1 cellular context compared by ENCODE assay signal in the genomic region with DNA sequence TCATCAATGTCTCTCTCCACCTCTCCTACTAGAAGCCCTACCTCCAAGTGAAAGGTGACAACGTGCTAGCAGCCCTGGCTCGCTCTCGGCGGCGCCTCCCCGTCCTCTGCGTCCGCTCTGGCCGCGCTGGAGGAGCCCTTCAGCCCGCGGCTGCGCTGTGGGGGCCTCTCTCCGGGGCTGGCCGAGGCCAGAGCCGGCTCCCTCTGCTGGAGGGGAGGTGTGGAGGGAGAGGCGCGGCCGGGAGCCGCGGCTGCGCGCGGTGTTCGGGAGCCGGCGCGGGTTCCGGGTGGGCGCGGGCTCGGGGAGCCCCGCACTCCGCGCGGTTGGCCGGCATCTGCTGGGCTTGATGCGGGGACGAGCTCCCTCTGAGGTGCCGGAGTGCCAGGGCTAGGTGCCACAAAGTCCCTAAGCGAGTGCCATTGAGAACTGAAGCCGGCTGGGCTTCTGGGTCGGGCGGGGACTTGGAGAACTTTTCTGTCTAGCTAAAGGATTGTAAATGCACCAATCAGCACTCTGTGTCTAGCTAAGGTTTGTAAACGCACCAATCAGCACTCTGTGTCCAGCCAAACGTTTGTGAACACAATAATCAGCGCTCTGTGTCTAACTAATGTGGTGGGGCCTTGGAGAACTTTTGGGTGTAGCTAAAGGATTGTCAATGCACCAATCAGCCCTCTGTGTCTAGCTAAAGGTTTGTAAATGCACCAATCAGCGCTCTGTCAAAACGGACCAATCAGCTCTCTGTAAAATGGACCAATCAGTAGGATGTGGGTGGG.
TF ChIP-seq lines count a peak whose summit lies in the region.

No MANE protein-coding gene starts in this region.

TF ChIP-seq in K562, 482 proteins besides CTCF, POLR2A, EP300 and RAD21 (continued from another document and continues in another):
- TF ChIP-seq, protein P1, sequence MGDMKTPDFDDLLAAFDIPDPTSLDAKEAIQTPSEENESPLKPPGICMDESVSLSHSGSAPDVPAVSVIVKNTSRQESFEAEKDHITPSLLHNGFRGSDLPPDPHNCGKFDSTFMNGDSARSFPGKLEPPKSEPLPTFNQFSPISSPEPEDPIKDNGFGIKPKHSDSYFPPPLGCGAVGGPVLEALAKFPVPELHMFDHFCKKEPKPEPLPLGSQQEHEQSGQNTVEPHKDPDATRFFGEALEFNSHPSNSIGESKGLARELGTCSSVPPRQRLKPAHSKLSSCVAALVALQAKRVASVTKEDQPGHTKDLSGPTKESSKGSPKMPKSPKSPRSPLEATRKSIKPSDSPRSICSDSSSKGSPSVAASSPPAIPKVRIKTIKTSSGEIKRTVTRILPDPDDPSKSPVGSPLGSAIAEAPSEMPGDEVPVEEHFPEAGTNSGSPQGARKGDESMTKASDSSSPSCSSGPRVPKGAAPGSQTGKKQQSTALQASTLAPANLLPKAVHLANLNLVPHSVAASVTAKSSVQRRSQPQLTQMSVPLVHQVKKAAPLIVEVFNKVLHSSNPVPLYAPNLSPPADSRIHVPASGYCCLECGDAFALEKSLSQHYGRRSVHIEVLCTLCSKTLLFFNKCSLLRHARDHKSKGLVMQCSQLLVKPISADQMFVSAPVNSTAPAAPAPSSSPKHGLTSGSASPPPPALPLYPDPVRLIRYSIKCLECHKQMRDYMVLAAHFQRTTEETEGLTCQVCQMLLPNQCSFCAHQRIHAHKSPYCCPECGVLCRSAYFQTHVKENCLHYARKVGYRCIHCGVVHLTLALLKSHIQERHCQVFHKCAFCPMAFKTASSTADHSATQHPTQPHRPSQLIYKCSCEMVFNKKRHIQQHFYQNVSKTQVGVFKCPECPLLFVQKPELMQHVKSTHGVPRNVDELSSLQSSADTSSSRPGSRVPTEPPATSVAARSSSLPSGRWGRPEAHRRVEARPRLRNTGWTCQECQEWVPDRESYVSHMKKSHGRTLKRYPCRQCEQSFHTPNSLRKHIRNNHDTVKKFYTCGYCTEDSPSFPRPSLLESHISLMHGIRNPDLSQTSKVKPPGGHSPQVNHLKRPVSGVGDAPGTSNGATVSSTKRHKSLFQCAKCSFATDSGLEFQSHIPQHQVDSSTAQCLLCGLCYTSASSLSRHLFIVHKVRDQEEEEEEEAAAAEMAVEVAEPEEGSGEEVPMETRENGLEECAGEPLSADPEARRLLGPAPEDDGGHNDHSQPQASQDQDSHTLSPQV (IDR thresholded peaks at IDR 0.05), result no peak
- TF ChIP-seq MEIS2 (IDR thresholded peaks at IDR 0.05; ENCODE audit: partially characterized antibody) (peak; percentile 47), HCFC1 (IDR thresholded peaks at IDR 0.05; ENCODE audit: low read depth, low read length) (peak; percentile 58), TAF1 (IDR thresholded peaks at IDR 0.05; ENCODE audit: control insufficient read depth, extremely low read depth, insufficient read depth, low read length, severe bottlenecking) (peak; percentile 92), CCNT2 (IDR thresholded peaks at IDR 0.05; ENCODE audit: borderline replicate concordance, extremely low read depth, insufficient read length, low read depth, low read length) (peak; percentile 52), CHAMP1 (IDR thresholded peaks at IDR 0.05) (peak; percentile 79; the same call in 1 of the 2 replicates), DACH1 (IDR thresholded peaks at IDR 0.05; ENCODE audit: partially characterized antibody) (no peak), SRSF7 (optimal IDR thresholded peaks at IDR 0.05; ENCODE audit: low read depth, low read length) (no peak), CTBP1 (IDR thresholded peaks at IDR 0.05; ENCODE audit: borderline replicate concordance) (peak; percentile 61; the same call in 1 of the 2 replicates), SMAD3 (CRISPR knock-in tag; conservative IDR thresholded peaks at IDR 0.05) (no peak), ZNF3 (CRISPR knock-in tag; IDR thresholded peaks at IDR 0.05) (no peak), FOXM1 (IDR thresholded peaks at IDR 0.05; ENCODE audit: low read depth) (peak; percentile 62), FOXM1 (CRISPR knock-in tag; IDR thresholded peaks at IDR 0.05; ENCODE audit: low read depth) (no peak), U2AF1 (optimal IDR thresholded peaks at IDR 0.05; ENCODE audit: low read depth, low read length) (no peak), L3MBTL2 (IDR thresholded peaks at IDR 0.05) (peak; percentile 73), E2F6 (IDR thresholded peaks at IDR 0.05; ENCODE audit: borderline replicate concordance in 1 of 2, extremely low read depth in 1 of 2, insufficient read depth in 1 of 2, insufficient read length in 1 of 2, low read depth in 1 of 2, low read length in 1 of 2, poor library complexity in 1 of 2, severe bottlenecking in 1 of 2) (peak in 1 of 2 experiments; percentile 53), JUND (IDR thresholded peaks at IDR 0.05; ENCODE audit: borderline replicate concordance, low read depth, low read length) (peak; percentile 15; the same call in 1 of the 2 replicates), JUND (tag; IDR thresholded peaks at IDR 0.05; ENCODE audit: borderline replicate concordance, low read depth, low read length) (no peak), PBX2 (CRISPR knock-in tag; IDR thresholded peaks at IDR 0.05; ENCODE audit: low read depth) (no peak), PBX2 (tag; conservative IDR thresholded peaks at IDR 0.05; ENCODE audit: low read depth) (no peak), ERF (CRISPR knock-in tag; IDR thresholded peaks at IDR 0.05) (no peak), PHF8 (IDR thresholded peaks at IDR 0.05; ENCODE audit: borderline replicate concordance, low read length) (peak; percentile 93; the same call in 1 of the 2 replicates), ZBTB7A (IDR thresholded peaks at IDR 0.05; ENCODE audit: borderline replicate concordance, control insufficient read depth, low read depth, low read length) (peak; percentile 17; the same call in 1 of the 2 replicates), HDAC1 (IDR thresholded peaks at IDR 0.05) (peak in 1 of 2 experiments; percentile 63; a peak in 2 of 4 replicates), JUN (IDR thresholded peaks at IDR 0.05; ENCODE audit: borderline replicate concordance, low read depth, low read length) (0 out of 2 replicates have a peak, but pooled peaks have one; percentile 24), JUN (CRISPR knock-in tag; IDR thresholded peaks at IDR 0.05; ENCODE audit: borderline replicate concordance) (no peak)
- TF ChIP-seq, protein P2, sequence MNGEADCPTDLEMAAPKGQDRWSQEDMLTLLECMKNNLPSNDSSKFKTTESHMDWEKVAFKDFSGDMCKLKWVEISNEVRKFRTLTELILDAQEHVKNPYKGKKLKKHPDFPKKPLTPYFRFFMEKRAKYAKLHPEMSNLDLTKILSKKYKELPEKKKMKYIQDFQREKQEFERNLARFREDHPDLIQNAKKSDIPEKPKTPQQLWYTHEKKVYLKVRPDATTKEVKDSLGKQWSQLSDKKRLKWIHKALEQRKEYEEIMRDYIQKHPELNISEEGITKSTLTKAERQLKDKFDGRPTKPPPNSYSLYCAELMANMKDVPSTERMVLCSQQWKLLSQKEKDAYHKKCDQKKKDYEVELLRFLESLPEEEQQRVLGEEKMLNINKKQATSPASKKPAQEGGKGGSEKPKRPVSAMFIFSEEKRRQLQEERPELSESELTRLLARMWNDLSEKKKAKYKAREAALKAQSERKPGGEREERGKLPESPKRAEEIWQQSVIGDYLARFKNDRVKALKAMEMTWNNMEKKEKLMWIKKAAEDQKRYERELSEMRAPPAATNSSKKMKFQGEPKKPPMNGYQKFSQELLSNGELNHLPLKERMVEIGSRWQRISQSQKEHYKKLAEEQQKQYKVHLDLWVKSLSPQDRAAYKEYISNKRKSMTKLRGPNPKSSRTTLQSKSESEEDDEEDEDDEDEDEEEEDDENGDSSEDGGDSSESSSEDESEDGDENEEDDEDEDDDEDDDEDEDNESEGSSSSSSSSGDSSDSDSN (IDR thresholded peaks at IDR 0.05; ENCODE audit: borderline replicate concordance in 1 of 2, low read depth in 2 of 2, low read length in 2 of 2), result 0 out of 4 replicates have a peak, but pooled peaks of 1 of the 2 experiments have one; percentile 56
- TF ChIP-seq, protein P3, sequence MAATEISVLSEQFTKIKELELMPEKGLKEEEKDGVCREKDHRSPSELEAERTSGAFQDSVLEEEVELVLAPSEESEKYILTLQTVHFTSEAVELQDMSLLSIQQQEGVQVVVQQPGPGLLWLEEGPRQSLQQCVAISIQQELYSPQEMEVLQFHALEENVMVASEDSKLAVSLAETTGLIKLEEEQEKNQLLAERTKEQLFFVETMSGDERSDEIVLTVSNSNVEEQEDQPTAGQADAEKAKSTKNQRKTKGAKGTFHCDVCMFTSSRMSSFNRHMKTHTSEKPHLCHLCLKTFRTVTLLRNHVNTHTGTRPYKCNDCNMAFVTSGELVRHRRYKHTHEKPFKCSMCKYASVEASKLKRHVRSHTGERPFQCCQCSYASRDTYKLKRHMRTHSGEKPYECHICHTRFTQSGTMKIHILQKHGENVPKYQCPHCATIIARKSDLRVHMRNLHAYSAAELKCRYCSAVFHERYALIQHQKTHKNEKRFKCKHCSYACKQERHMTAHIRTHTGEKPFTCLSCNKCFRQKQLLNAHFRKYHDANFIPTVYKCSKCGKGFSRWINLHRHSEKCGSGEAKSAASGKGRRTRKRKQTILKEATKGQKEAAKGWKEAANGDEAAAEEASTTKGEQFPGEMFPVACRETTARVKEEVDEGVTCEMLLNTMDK (IDR thresholded peaks at IDR 0.05; ENCODE audit: borderline replicate concordance, insufficient read depth, low read depth, low read length, poor library complexity, severe bottlenecking), result peak; percentile 95
- TF ChIP-seq, protein P4, sequence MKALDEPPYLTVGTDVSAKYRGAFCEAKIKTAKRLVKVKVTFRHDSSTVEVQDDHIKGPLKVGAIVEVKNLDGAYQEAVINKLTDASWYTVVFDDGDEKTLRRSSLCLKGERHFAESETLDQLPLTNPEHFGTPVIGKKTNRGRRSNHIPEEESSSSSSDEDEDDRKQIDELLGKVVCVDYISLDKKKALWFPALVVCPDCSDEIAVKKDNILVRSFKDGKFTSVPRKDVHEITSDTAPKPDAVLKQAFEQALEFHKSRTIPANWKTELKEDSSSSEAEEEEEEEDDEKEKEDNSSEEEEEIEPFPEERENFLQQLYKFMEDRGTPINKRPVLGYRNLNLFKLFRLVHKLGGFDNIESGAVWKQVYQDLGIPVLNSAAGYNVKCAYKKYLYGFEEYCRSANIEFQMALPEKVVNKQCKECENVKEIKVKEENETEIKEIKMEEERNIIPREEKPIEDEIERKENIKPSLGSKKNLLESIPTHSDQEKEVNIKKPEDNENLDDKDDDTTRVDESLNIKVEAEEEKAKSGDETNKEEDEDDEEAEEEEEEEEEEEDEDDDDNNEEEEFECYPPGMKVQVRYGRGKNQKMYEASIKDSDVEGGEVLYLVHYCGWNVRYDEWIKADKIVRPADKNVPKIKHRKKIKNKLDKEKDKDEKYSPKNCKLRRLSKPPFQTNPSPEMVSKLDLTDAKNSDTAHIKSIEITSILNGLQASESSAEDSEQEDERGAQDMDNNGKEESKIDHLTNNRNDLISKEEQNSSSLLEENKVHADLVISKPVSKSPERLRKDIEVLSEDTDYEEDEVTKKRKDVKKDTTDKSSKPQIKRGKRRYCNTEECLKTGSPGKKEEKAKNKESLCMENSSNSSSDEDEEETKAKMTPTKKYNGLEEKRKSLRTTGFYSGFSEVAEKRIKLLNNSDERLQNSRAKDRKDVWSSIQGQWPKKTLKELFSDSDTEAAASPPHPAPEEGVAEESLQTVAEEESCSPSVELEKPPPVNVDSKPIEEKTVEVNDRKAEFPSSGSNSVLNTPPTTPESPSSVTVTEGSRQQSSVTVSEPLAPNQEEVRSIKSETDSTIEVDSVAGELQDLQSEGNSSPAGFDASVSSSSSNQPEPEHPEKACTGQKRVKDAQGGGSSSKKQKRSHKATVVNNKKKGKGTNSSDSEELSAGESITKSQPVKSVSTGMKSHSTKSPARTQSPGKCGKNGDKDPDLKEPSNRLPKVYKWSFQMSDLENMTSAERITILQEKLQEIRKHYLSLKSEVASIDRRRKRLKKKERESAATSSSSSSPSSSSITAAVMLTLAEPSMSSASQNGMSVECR (CRISPR knock-in tag; IDR thresholded peaks at IDR 0.05), result no peak
